Comparison of ENCODE assay signal across 8 cellular contexts in the genomic region with DNA sequence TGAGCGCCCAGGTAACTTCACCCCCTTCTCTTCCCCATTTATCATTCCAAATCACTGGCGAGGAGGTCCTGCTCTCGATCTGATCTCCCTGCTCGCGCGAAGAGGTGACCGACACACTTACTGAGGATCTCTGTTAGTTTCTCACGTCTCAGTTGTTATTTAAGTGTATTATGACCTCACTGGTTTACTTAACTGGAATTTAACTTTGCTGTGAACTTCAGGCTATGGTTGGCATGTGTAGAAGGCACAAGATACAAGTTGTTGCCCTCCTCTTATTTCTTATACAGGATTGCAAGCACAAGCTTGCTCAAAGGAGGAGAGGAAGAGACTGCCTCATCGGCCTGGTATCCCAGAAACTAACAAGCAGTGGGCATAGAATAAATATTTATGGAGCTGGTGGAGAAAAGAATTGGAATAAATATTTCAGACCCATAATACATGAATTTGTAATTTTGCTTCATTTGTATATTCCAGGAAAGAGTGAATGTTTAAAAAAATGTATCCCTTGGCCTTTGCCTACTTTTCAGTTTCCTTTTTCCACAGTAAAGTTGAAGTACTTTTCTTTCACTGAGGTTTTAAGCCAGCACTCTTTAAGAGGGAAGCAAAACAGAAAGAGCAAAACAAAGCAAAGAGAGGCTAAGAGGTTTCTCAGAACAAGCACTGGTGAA. TPM values are rescaled to one million over a fixed set of nuclear protein-coding genes. Genes with fewer than 3 reads are reported as not detected.
DNase-seq lines count a peak whose midpoint lies in the region; ATAC-seq lines count a peak whose summit lies in the region.

No MANE protein-coding gene starts in this region.

- H3K36me3 Mint-ChIP-seq in activated CD4-positive, alpha-beta T cell treated with anti-CD3 and anti-CD28 coated beads, Interleukin-2, amount 10 ng/mL, durations not matched to agents 7 days and 5 days (ENCODE audit: low read depth), result no peaks in the 10 kb centered on the region
- H3K36me3 Mint-ChIP-seq in activated naive CD8-positive, alpha-beta T cell treated with anti-CD3 and anti-CD28 coated beads for 36 hours, result no peaks in the 10 kb centered on the region

- H3K9me3 Mint-ChIP-seq in activated CD4-positive, alpha-beta T cell treated with anti-CD3 and anti-CD28 coated beads, Interleukin-2, amount 10 ng/mL, durations not matched to agents 7 days and 5 days, result no peaks in the 10 kb centered on the region
- H3K9me3 Mint-ChIP-seq in activated naive CD8-positive, alpha-beta T cell treated with anti-CD3 and anti-CD28 coated beads for 36 hours, result peaks cover 3% of the 10 kb centered on the region

- peak overlapping the region; percentile 14 for H3K27ac Mint-ChIP-seq in activated CD4-positive, alpha-beta T cell treated with anti-CD3 and anti-CD28 coated beads, Interleukin-2, amount 10 ng/mL, durations not matched to agents 7 days and 5 days
- no peak overlapping the region for H3K27ac Mint-ChIP-seq in activated naive CD8-positive, alpha-beta T cell treated with anti-CD3 and anti-CD28 coated beads for 36 hours

- H3K4me1 Mint-ChIP-seq in activated CD4-positive, alpha-beta T cell treated with anti-CD3 and anti-CD28 coated beads, Interleukin-2, amount 10 ng/mL, durations not matched to agents 7 days and 5 days, result peaks cover 31% of the 10 kb centered on the region
- H3K4me1 Mint-ChIP-seq in activated naive CD8-positive, alpha-beta T cell treated with anti-CD3 and anti-CD28 coated beads for 36 hours, result peaks cover 12% of the 10 kb centered on the region

- POLR2A ChIA-PET in activated CD4-positive, alpha-beta T cell treated with anti-CD3 and anti-CD28 coated beads, Interleukin-2, amount 10 ng/mL, durations not matched to agents 7 days and 5 days (lab: Charles Lee), result no interaction called here

- intact Hi-C loops in left ventricle myocardium superior (cut with micrococcal nuclease), result no loop called here

- H3K27me3 Mint-ChIP-seq in activated CD4-positive, alpha-beta T cell treated with anti-CD3 and anti-CD28 coated beads, Interleukin-2, amount 10 ng/mL, durations not matched to agents 7 days and 5 days, result peaks cover 49% of the 10 kb centered on the region
- peaks cover 77% of the 10 kb centered on the region for H3K27me3 Mint-ChIP-seq in activated naive CD8-positive, alpha-beta T cell treated with anti-CD3 and anti-CD28 coated beads for 36 hours

- H3K4me3 Mint-ChIP-seq in activated CD4-positive, alpha-beta T cell treated with anti-CD3 and anti-CD28 coated beads, Interleukin-2, amount 10 ng/mL, durations not matched to agents 7 days and 5 days, result peak overlapping the region; percentile 59
- H3K4me3 Mint-ChIP-seq in activated naive CD8-positive, alpha-beta T cell treated with anti-CD3 and anti-CD28 coated beads for 36 hours, result peak overlapping the region; percentile 44

- CTCF ChIA-PET in activated CD4-positive, alpha-beta T cell treated with anti-CD3 and anti-CD28 coated beads, Interleukin-2, amount 10 ng/mL, durations not matched to agents 7 days and 5 days (lab: Charles Lee), result no interaction called here

- no peak for DNase-seq in activated CD4-positive, alpha-beta T cell treated with anti-CD3 and anti-CD28 coated beads, Interleukin-2, amount 10 ng/mL, durations not matched to agents 7 days and 5 days
- DNase-seq in activated CD4-positive, alpha-beta T cell treated with anti-CD3 and anti-CD28 coated beads, Interleukin-2, amount 50 U/mL, for 4 hours, result no peak
- no peak for DNase-seq in activated naive CD8-positive, alpha-beta T cell treated with anti-CD3 and anti-CD28 coated beads for 36 hours
- no peak for DNase-seq in left ventricle myocardium superior
- DNase-seq in pons (ENCODE audit: low spot score), result peak; percentile 74
- no peak for DNase-seq in NCI-H446 treated with DMSO at 0.1 percent for 48 hours (lab: John Stamatoyannopoulos, UW)
- no peak for DNase-seq in SHP77 (lab: John Stamatoyannopoulos, UW)

- ATAC-seq in left ventricle myocardium superior (peak; percentile 5), GM21390 (IDR thresholded peaks at IDR 0.05; ENCODE audit: unreplicated experiment) (no peak)

RNA-seq across cellular contexts. Expression of a gene that starts 1.3 kb away (rescaled TPM):
- total RNA-seq in activated CD4-positive, alpha-beta T cell treated with anti-CD3 and anti-CD28 coated beads, Interleukin-2, amount 10 ng/mL, durations not matched to agents 7 days and 5 days, result 1 to 10 TPM; 1.1 to 2.1 TPM
- under 1 TPM; 0.12 to 0.30 TPM for total RNA-seq in activated naive CD8-positive, alpha-beta T cell treated with anti-CD3 and anti-CD28 coated beads for 36 hours
- total RNA-seq in left ventricle myocardium superior, result 8.5 TPM
